ENCODE assay signal across 8 cellular contexts in genomic region chr7:139648941-139649425, GRCh38.
DNase-seq lines count a peak whose midpoint lies in the region; ATAC-seq, FAIRE-seq and TF ChIP-seq lines count a peak whose summit lies in the region.

No MANE protein-coding gene starts in this region.

- DNase-seq in GM12892 (ENCODE audit: insufficient read length) (peak; percentile 64), KBM-7 (peak; percentile 79), coronary artery (ENCODE audit: low spot score) (no peak), gastrocnemius medialis (no peak), NCI-H526 (lab: John Stamatoyannopoulos, UW) (no peak), hypothalamus (lab: John Stamatoyannopoulos, UW) (no peak), COLO829 (ENCODE audit: low spot score) (no peak)

- no peak for TF ChIP-seq CTCF in coronary artery (IDR thresholded peaks at IDR 0.05)
- TF ChIP-seq CTCF in gastrocnemius medialis (IDR thresholded peaks at IDR 0.05 in 4 of 5, conservative IDR thresholded peaks at IDR 0.05 in 1 of 5), result no peak

- TF ChIP-seq POLR2A in GM12892 (IDR thresholded peaks at IDR 0.05; ENCODE audit: low read depth, low read length) (no peak), gastrocnemius medialis (IDR thresholded peaks at IDR 0.05) (peak in 1 of 2 donors; percentile 27)

- no peak overlapping the region for H3K4me3 ChIP-seq in coronary artery
- H3K4me3 ChIP-seq in gastrocnemius medialis, result no peak overlapping the region

- in situ Hi-C loops in KBM-7 (cut with MboI; ENCODE audit: low pct_unique_long_range_greater_than_20kb, low sequenced_read_pairs) (loop anchor here (25.0 kb wide), 1 partner anchor 363 kb away; no protein-coding TSS in a partner anchor), gastrocnemius medialis (cut with MboI; ENCODE audit: low sequenced_read_pairs in 4 of 4) (loop anchor here (5.0 to 10.0 kb wide), 5 partner anchors 116 to 356 kb away; partner anchors contain the start of genes TBXAS1 (in 3 of the 4) and HIPK2 (in 1 of the 4))

- no peaks in the 10 kb centered on the region for H3K9me3 ChIP-seq in gastrocnemius medialis

- peaks cover 32 to 37% of the 10 kb centered on the region in 2 donors for H3K4me1 ChIP-seq in gastrocnemius medialis

- no peaks in the 10 kb centered on the region for H3K36me3 ChIP-seq in gastrocnemius medialis

- ATAC-seq in GM21390 (IDR thresholded peaks at IDR 0.05; ENCODE audit: unreplicated experiment) (peak; percentile 84), gastrocnemius medialis (peak; percentile 29 to 40)

- peak overlapping the region; percentile 27 to 35 for H3K27ac ChIP-seq in coronary artery
- peak overlapping the region; percentile 59 to 78 (median 74) for H3K27ac ChIP-seq in gastrocnemius medialis

- intact Hi-C loops in gastrocnemius medialis (cut with DNase I; ENCODE audit: low total_unique reads), result loop anchor here (5.0 kb wide), 2 partner anchors 83 to 148 kb away; no protein-coding TSS in a partner anchor

- peak; percentile 91 for FAIRE-seq in GM12892 (lab: Jason Lieb, UNC)

- no peaks in the 10 kb centered on the region for H3K27me3 ChIP-seq in gastrocnemius medialis

Comparison
In these comparisons a context has a peak if more than half of its experiments do, and no peak if none do; other contexts are left out.
1. DNase-seq: peak in GM12892 (single experiment) and KBM-7 (single experiment); none in coronary artery (single experiment), gastrocnemius medialis (0 of 2), NCI-H526 (0 of 2), hypothalamus (0 of 51) and COLO829 (single experiment).